8 cellular contexts compared by ENCODE assay signal in genomic region chr16:72094266-72094610, GRCh38. TPM values are rescaled to one million over a fixed set of nuclear protein-coding genes. Genes with fewer than 3 reads are reported as not detected.
A peak's percentile ranks its signal among the peaks of the same experiment; 100 is the strongest.
DNase-seq lines count a peak whose midpoint lies in the region; ATAC-seq and TF ChIP-seq lines count a peak whose summit lies in the region.

No MANE protein-coding gene starts in this region.

- H3K27ac ChIP-seq in DOHH2 (ENCODE audit: low read depth, low read length) (peak overlapping the region; percentile 34; the same call in 1 of the 2 replicates), caudate nucleus (ENCODE audit: low read depth, low read length) (peak overlapping the region; percentile 87), stomach (peak overlapping the region; percentile 91 to 95 (median 94))

- H3F3A ChIP-seq in DOHH2 (ENCODE audit: control insufficient read depth, insufficient read depth), result no peaks in the 10 kb centered on the region

- 0 out of 2 replicates have a peak, but pooled peaks cover 4% of the 10 kb centered on the region for H4K20me1 ChIP-seq in DOHH2 (ENCODE audit: control insufficient read depth, insufficient read depth, low read depth, low read length)

- intact Hi-C loops in mucosa of descending colon (cut with DNase I, micrococcal nuclease), result no loop called here
- intact Hi-C loops in stomach (cut with DNase I; ENCODE audit: low total_unique reads), result no loop called here

- H3K36me3 ChIP-seq in DOHH2 (ENCODE audit: control insufficient read depth, low read length) (peaks cover 46% of the 10 kb centered on the region), mucosa of descending colon (ENCODE audit: low read depth) (peaks cover 5% of the 10 kb centered on the region), stomach (peaks cover 36 to 48% (median 48%) of the 10 kb centered on the region in 4 donors)

- ATAC-seq in mucosa of descending colon, result peak; percentile 6
- no peak for ATAC-seq in GM21367 (IDR thresholded peaks at IDR 0.05; ENCODE audit: unreplicated experiment)
- no peak for ATAC-seq in GM19324 (IDR thresholded peaks at IDR 0.05; ENCODE audit: low FRiP score, unreplicated experiment)

- H3K4me3 ChIP-seq in DOHH2 (ENCODE audit: low read length), result peak overlapping the region; percentile 80
- H3K4me3 ChIP-seq in mucosa of descending colon, result peak overlapping the region; percentile 60
- H3K4me3 ChIP-seq in stomach, result peak overlapping the region; percentile 81 to 98 (median 91)

- DNase-seq in OCI-M1 (lab: John Stamatoyannopoulos, UW), result peak; percentile 61
- DNase-seq in caudate nucleus (lab: John Stamatoyannopoulos, UW), result peak in 37 of 61 donors; percentile 11 to 92 (median 62)
- DNase-seq in mucosa of descending colon, result peak in 1 of 3 donors; percentile 22
- DNase-seq in stomach, result no peak
- no peak for DNase-seq in GM20000 (ENCODE audit: low spot score)

- peaks cover 56% of the 10 kb centered on the region for H3K79me2 ChIP-seq in DOHH2 (ENCODE audit: control insufficient read depth, low read length)

- 0 to 3% (median 2%) methylated on average over 11 of the region's 11 CpGs for WGBS in stomach, 5 donors

- H3K9me3 ChIP-seq in DOHH2 (ENCODE audit: control insufficient read depth, insufficient read depth, low read length), result no peaks in the 10 kb centered on the region
- no peaks in the 10 kb centered on the region for H3K9me3 ChIP-seq in mucosa of descending colon
- H3K9me3 ChIP-seq in stomach, result no peaks in the 10 kb centered on the region

- no peaks in the 10 kb centered on the region for H3K9me2 ChIP-seq in DOHH2 (replicated peaks; ENCODE audit: control insufficient read depth, low read length)

- TF ChIP-seq POLR2A in stomach (IDR thresholded peaks at IDR 0.05), result no peak

- H3K4me1 ChIP-seq in DOHH2 (ENCODE audit: control insufficient read depth, low read length) (peaks cover 20% of the 10 kb centered on the region), mucosa of descending colon (ENCODE audit: low read depth) (peaks cover 26% of the 10 kb centered on the region), stomach (peaks cover 24 to 47% (median 40%) of the 10 kb centered on the region in 4 donors)

- TF ChIP-seq EP300 in stomach (IDR thresholded peaks at IDR 0.05), result no peak

- TF ChIP-seq CTCF in DOHH2 (IDR thresholded peaks at IDR 0.05; ENCODE audit: low read depth, low read length, poor library complexity, severe bottlenecking) (no peak), mucosa of descending colon (IDR thresholded peaks at IDR 0.05) (no peak), stomach (IDR thresholded peaks at IDR 0.05) (no peak), GM20000 (IDR thresholded peaks at IDR 0.05; ENCODE audit: extremely low read depth, missing control alignments) (no peak)

- H3K27me3 ChIP-seq in DOHH2 (ENCODE audit: control insufficient read depth, low read length), result no peaks in the 10 kb centered on the region
- no peaks in the 10 kb centered on the region for H3K27me3 ChIP-seq in stomach

- H3K4me2 ChIP-seq in DOHH2 (ENCODE audit: low read length), result peak overlapping the region; percentile 62

RNA-seq across cellular contexts. Expression of gene DHX38, which starts 0.6 kb away (rescaled TPM):
- total RNA-seq in mucosa of descending colon (10 to 100 TPM; 56.0 to 75.9 (median 62.7) TPM), stomach (100 to 1,000 TPM in 1 of 5 donors, 10 to 100 TPM in 4; 11.1 to 153 (median 58.9) TPM)
- 10 to 100 TPM; 21.4 to 35.9 (median 24.8) TPM for polyA plus RNA-seq in stomach

RNA-seq across cellular contexts. Expression of gene TXNL4B, which starts 0.8 kb away (rescaled TPM):
- 10 to 100 TPM in 2 of 3 donors, 1 to 10 TPM in 1; 9.8 to 14.5 (median 12.0) TPM for total RNA-seq in mucosa of descending colon
- 10 to 100 TPM in 2 of 5 donors, 1 to 10 TPM in 2, under 1 TPM in 1; 0.87 to 23.3 (median 4.5) TPM for total RNA-seq in stomach
- 1 to 10 TPM; 6.4 to 8.0 (median 6.7) TPM for polyA plus RNA-seq in stomach

RNA-seq across cellular contexts. Expression of gene HPR, which starts 31.2 kb away (rescaled TPM):
- under 1 TPM in 1 of 3 donors, not detected in 2; 0.51 TPM for total RNA-seq in mucosa of descending colon
- total RNA-seq in stomach, result 1 to 10 TPM in 1 of 5 donors, under 1 TPM in 1, not detected in 3; 0.55 to 8.7 TPM
- 1 to 10 TPM in 1 of 3 donors, under 1 TPM in 1, not detected in 1; 0.43 to 1.5 TPM for polyA plus RNA-seq in stomach

RNA-seq across cellular contexts. Expression of gene HP, which starts 39.9 kb away (rescaled TPM):
- total RNA-seq in mucosa of descending colon (1 to 10 TPM in 1 of 3 donors, under 1 TPM in 2; 0.38 to 4.6 (median 0.51) TPM), stomach (1 to 10 TPM in 2 of 5 donors, not detected in 3; 3.3 to 8.8 TPM)
- polyA plus RNA-seq in stomach, result 1 to 10 TPM; 1.6 to 8.0 (median 2.9) TPM

Comparison
In these comparisons a context has a peak if more than half of its experiments do, and no peak if none do; other contexts are left out.
1. H3K27ac ChIP-seq: peak in every context shown above with its lines; median percentile 94 in stomach; 87 in caudate nucleus; 34 in DOHH2.
2. DNase-seq: peak in OCI-M1 (single experiment) and caudate nucleus (37 of 61); none in stomach (single experiment) and GM20000 (single experiment).
3. Peak in every context shown above with its lines, with median percentiles within 50 percentile points of each other: H3K4me3 ChIP-seq.